Comparison of ENCODE assay signal across 14 cellular contexts in the genomic region with DNA sequence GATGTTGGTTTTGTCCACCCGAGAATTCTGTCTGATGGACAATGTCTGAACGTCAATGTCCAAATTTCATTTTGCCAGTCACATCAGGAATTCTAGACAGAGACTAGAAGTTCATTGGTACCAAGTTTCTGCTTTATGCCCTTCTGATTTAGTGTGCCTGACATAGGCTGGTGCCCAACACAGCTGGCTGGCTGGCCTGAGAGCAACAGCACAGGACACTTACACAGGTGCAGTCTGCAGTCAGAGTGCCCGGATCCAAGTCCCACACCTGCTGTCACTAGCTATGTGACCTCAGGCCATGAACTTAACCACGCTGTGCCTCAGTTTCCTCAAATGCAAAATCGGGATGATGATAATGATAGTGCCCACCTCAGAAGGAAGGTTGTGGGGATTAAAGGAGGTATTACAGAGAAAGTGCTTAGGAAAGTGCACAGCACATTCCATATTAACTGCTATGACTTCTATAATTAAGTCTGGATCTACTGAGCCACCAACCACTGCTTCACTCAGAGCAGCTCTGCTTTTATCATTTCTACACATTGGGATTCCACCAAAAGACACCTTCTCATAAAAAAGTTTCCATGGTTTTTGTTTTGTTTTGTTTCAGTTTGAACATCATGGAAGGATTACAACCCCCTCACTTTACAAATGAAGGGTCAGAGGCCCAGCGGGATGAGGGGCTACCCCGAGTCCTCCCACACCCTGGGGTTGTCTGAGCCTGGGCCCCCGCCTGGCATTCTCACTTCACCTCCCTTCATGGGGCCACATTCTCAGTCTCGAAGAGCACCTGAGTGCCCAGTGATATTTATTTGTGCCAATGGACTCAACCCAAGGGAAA.
A peak's percentile ranks its signal among the peaks of the same experiment; 100 is the strongest.
DNase-seq lines count a peak whose midpoint lies in the region; ATAC-seq and TF ChIP-seq lines count a peak whose summit lies in the region.
"Had no signal": no experiment of that assay in that cellular context is flagged by ENCODE, and none has a peak within 500 bp of the region (broad histone marks: within the 10 kb centered on the region; RNA-seq: fewer than 3 reads in every experiment).

No MANE protein-coding gene starts in this region.

- H3K36me3 ChIP-seq in tibial nerve: no peaks in the 10 kb centered on the region
- no peaks in the 10 kb centered on the region for H3K36me3 ChIP-seq in breast epithelium
- H3K36me3 ChIP-seq: upper lobe of left lung had no signal

- H3K27ac ChIP-seq in tibial nerve: no peak overlapping the region
- no peak overlapping the region for H3K27ac ChIP-seq in breast epithelium
- H3K27ac ChIP-seq: upper lobe of left lung had no signal

- peaks cover 5% of the 10 kb centered on the region for H3K9me3 Mint-ChIP-seq in activated naive CD8-positive, alpha-beta T cell treated with anti-CD3 and anti-CD28 coated beads, Interleukin-2, amount 10 ng/mL, durations not matched to agents 7 days and 5 days
- peaks cover 8% of the 10 kb centered on the region for H3K9me3 Mint-ChIP-seq in stimulated activated memory B cell treated with anti-CD40 and anti-IgM and Interleukin-4, amounts not matched to agents 10 μg/mL and 1 μg/mL and 100 μg/mL, for 72 hours

- H3K27me3 Mint-ChIP-seq in T-helper 17 cell: no peaks in the 10 kb centered on the region
- peaks cover 6% of the 10 kb centered on the region for H3K27me3 Mint-ChIP-seq in activated naive CD8-positive, alpha-beta T cell treated with anti-CD3 and anti-CD28 coated beads, Interleukin-2, amount 10 ng/mL, durations not matched to agents 7 days and 5 days
- no peaks in the 10 kb centered on the region for H3K27me3 Mint-ChIP-seq in stimulated activated memory B cell treated with anti-CD40 and anti-IgM and Interleukin-4, amounts not matched to agents 10 μg/mL and 1 μg/mL and 100 μg/mL, for 72 hours

- H3K27ac Mint-ChIP-seq in T-helper 17 cell: peak overlapping the region; percentile 90
- no peak overlapping the region for H3K27ac Mint-ChIP-seq in activated naive CD8-positive, alpha-beta T cell treated with anti-CD3 and anti-CD28 coated beads, Interleukin-2, amount 10 ng/mL, durations not matched to agents 7 days and 5 days
- H3K27ac Mint-ChIP-seq in stimulated activated memory B cell treated with anti-CD40 and anti-IgM and Interleukin-4, amounts not matched to agents 10 μg/mL and 1 μg/mL and 100 μg/mL, for 72 hours: peak overlapping the region; percentile 31
- H3K27ac Mint-ChIP-seq: memory B cell had no signal

- H3K4me1 Mint-ChIP-seq in T-helper 17 cell: peaks cover 24% of the 10 kb centered on the region
- peaks cover 35% of the 10 kb centered on the region for H3K4me1 Mint-ChIP-seq in activated naive CD8-positive, alpha-beta T cell treated with anti-CD3 and anti-CD28 coated beads, Interleukin-2, amount 10 ng/mL, durations not matched to agents 7 days and 5 days
- peaks cover 20% of the 10 kb centered on the region for H3K4me1 Mint-ChIP-seq in stimulated activated memory B cell treated with anti-CD40 and anti-IgM and Interleukin-4, amounts not matched to agents 10 μg/mL and 1 μg/mL and 100 μg/mL, for 72 hours

- POLR2A ChIA-PET in activated naive CD8-positive, alpha-beta T cell treated with anti-CD3 and anti-CD28 coated beads, Interleukin-2, amount 10 ng/mL, durations not matched to agents 7 days and 5 days (lab: Charles Lee): no interaction called here

- H3K36me3 Mint-ChIP-seq in T-helper 17 cell (ENCODE audit: low read depth): peaks cover 2% of the 10 kb centered on the region
- peaks cover 7% of the 10 kb centered on the region for H3K36me3 Mint-ChIP-seq in activated naive CD8-positive, alpha-beta T cell treated with anti-CD3 and anti-CD28 coated beads, Interleukin-2, amount 10 ng/mL, durations not matched to agents 7 days and 5 days
- H3K36me3 Mint-ChIP-seq in stimulated activated memory B cell treated with anti-CD40 and anti-IgM and Interleukin-4, amounts not matched to agents 10 μg/mL and 1 μg/mL and 100 μg/mL, for 72 hours: peaks cover 12% of the 10 kb centered on the region

- H3K27me3 ChIP-seq in tibial nerve: no peaks in the 10 kb centered on the region
- H3K27me3 ChIP-seq in breast epithelium: no peaks in the 10 kb centered on the region
- H3K27me3 ChIP-seq: upper lobe of left lung had no signal

- WGBS in tibial nerve, 2 donors: 83 to 89% methylated on average over 9 of the region's 9 CpGs

- H3K4me3 ChIP-seq in tibial nerve: no peak overlapping the region
- no peak overlapping the region for H3K4me3 ChIP-seq in breast epithelium
- H3K4me3 ChIP-seq: coronary artery, upper lobe of left lung had no signal

- TF ChIP-seq CTCF in tibial nerve (IDR thresholded peaks at IDR 0.05): no peak
- TF ChIP-seq CTCF in breast epithelium (IDR thresholded peaks at IDR 0.05): no peak

- peak overlapping the region; percentile 81 for H3K4me3 Mint-ChIP-seq in T-helper 17 cell
- peak overlapping the region; percentile 16 for H3K4me3 Mint-ChIP-seq in activated naive CD8-positive, alpha-beta T cell treated with anti-CD3 and anti-CD28 coated beads, Interleukin-2, amount 10 ng/mL, durations not matched to agents 7 days and 5 days
- no peak overlapping the region for H3K4me3 Mint-ChIP-seq in stimulated activated memory B cell treated with anti-CD40 and anti-IgM and Interleukin-4, amounts not matched to agents 10 μg/mL and 1 μg/mL and 100 μg/mL, for 72 hours
- H3K4me3 Mint-ChIP-seq: memory B cell had no signal

- H3K4me1 ChIP-seq in tibial nerve (no peaks in the 10 kb centered on the region), breast epithelium (no peaks in the 10 kb centered on the region)
- H3K4me1 ChIP-seq: upper lobe of left lung had no signal

- no peak for TF ChIP-seq POLR2A in tibial nerve (IDR thresholded peaks at IDR 0.05)
- no peak for TF ChIP-seq POLR2A in breast epithelium (IDR thresholded peaks at IDR 0.05)

- TF ChIP-seq EP300 in tibial nerve (IDR thresholded peaks at IDR 0.05): no peak

- DNase-seq in activated CD8-positive, alpha-beta memory T cell treated with anti-CD3 and anti-CD28 coated beads for 24 hours: peak; percentile 75
- DNase-seq in activated CD8-positive, alpha-beta memory T cell treated with anti-CD3 and anti-CD28 coated beads, Interleukin-2, amount 50 U/mL, for 4 hours: no peak
- DNase-seq in T-helper 17 cell (no peak), NCI-H1092 treated with DMSO at 0.1 percent for 48 hours (lab: John Stamatoyannopoulos, UW) (no peak), tibial nerve (ENCODE audit: low spot score in 2 of 2) (no peak), breast epithelium (ENCODE audit: low spot score in 2 of 2) (no peak)
- no peak for DNase-seq in activated naive CD8-positive, alpha-beta T cell treated with anti-CD3 and anti-CD28 coated beads, Interleukin-2, amount 10 ng/mL, durations not matched to agents 7 days and 5 days
- DNase-seq: DMS153, NCI-H2171 treated with DMSO at 0.1 percent for 48 hours, occipital lobe had no signal

- H3K9me3 ChIP-seq in T-helper 17 cell (ENCODE audit: control insufficient read depth, low read length, poor library complexity, severe bottlenecking) (no peaks in the 10 kb centered on the region), tibial nerve (peaks cover 0 to 5% (median 0%) of the 10 kb centered on the region in 4 donors), breast epithelium (peaks cover 0 to under 1% of the 10 kb centered on the region in 2 donors)
- H3K9me3 ChIP-seq: upper lobe of left lung had no signal

- intact Hi-C loops in breast epithelium (cut with DNase I; ENCODE audit: low total_unique reads): no loop called here

- ATAC-seq in T-helper 17 cell: peak; percentile 47
- no peak for ATAC-seq in activated naive CD8-positive, alpha-beta T cell treated with anti-CD3 and anti-CD28 coated beads, Interleukin-2, amount 10 ng/mL, durations not matched to agents 7 days and 5 days (ENCODE audit: low read depth)
- peak; percentile 86 for ATAC-seq in stimulated activated memory B cell treated with anti-CD40 and anti-IgM and Interleukin-4, amounts not matched to agents 10 μg/mL and 1 μg/mL and 100 μg/mL, for 72 hours
